In the genomic region with DNA sequence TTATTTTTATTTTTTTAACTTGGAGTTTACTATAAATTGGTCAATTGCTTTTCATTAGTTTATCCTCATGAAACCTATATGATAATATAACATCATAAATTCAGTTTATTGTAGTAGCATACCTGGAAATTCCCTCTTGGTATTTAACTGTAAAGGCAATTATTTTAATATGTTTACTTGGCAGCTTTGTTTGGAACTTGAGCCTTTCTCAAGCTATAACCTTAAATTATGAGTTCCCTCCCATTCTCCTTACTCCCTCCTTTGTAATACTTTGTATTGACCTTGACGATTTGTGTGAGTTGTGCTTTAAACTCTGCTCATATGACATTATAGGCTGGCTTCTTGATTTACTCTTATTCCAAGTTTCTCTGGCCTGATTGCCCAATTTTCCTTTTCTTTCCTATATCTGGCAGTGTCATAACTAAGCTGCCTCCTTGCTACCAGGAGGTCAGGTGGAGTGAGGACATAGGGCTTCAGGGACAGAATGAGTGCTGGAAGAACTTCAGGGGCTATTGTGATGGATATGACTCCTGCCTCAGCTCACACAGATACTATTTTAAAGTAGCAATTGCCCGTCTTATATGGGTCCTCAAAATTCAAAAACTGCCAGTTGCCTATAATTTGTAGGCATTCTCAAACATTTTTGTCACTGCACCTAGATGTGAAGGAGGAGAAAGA, we compare ENCODE assay signal across 16 cellular contexts.
DNase-seq lines count a peak whose midpoint lies in the region; FAIRE-seq and TF ChIP-seq lines count a peak whose summit lies in the region.
"Had no signal": no experiment of that assay in that cellular context is flagged by ENCODE, and none has a peak within 500 bp of the region (broad histone marks: within the 10 kb centered on the region; RNA-seq: fewer than 3 reads in every experiment).

No MANE protein-coding gene starts in this region.

- H2BK12ac ChIP-seq in H1 (ENCODE audit: low read depth, low read length), result no peak overlapping the region

- no peak overlapping the region for H2BK120ac ChIP-seq in H1 (replicated peaks; ENCODE audit: low read depth, low read length)

- H2BK5ac ChIP-seq in H1 (ENCODE audit: low read depth, low read length), result no peak overlapping the region

- H3K23ac ChIP-seq in H1 (ENCODE audit: insufficient read length), result no peak overlapping the region

- H3K36me3 ChIP-seq in H1 (ENCODE audit: control insufficient read depth in 2 of 4, insufficient read depth in 4 of 4, low read length in 3 of 4), result peaks cover 0 to 5% (median 0%) of the 10 kb centered on the region in 4 experiments; a peak in 1 of 8 replicates
- H3K36me3 ChIP-seq: HAP-1 had no signal

- H3K56ac ChIP-seq in H1 (replicated peaks; ENCODE audit: insufficient read length, low read depth, low read length), result no peak overlapping the region

- no peaks in the 10 kb centered on the region for H3K79me1 ChIP-seq in H1 (ENCODE audit: low read depth, low read length)

- no peak overlapping the region for H4K5ac ChIP-seq in H1 (ENCODE audit: insufficient read length, low read depth, low read length)

- no peak overlapping the region for H2BK20ac ChIP-seq in H1 (ENCODE audit: low read length)

- H4K91ac ChIP-seq in H1 (replicated peaks; ENCODE audit: insufficient read length, low read length), result no peak overlapping the region

- DNase-seq in HEK293T (ENCODE audit: extremely low spot score), result no peak
- no peak for DNase-seq in H1 (ENCODE audit: low read depth in 1 of 2, low spot score in 2 of 2)
- DNase-seq in iPS-NIHi11 (ENCODE audit: low spot score), result peak; percentile 14
- no peak for DNase-seq in cerebellar cortex (ENCODE audit: low spot score)
- DNase-seq in GM03348 (ENCODE audit: low spot score), result no peak
- DNase-seq in COR-L47 (lab: John Stamatoyannopoulos, UW), result no peak
- DNase-seq: AML-193; CD8-positive, alpha-beta memory T cell; DMS53; GF-D8; IMR-90; KBM-7 had no signal

- TF ChIP-seq EP300 in H1 (IDR thresholded peaks at IDR 0.05; ENCODE audit: borderline replicate concordance in 1 of 2, low read depth in 2 of 2, low read length in 2 of 2), result no peak

- no peak overlapping the region for H2AFZ ChIP-seq in H1 (ENCODE audit: low read length)

- no peaks in the 10 kb centered on the region for H4K20me1 ChIP-seq in H1 (replicated peaks in 1 of 2; ENCODE audit: control insufficient read depth in 1 of 2, insufficient read depth in 2 of 2, low read length in 2 of 2)
- H4K20me1 ChIP-seq: BLaER1 had no signal

- H3K14ac ChIP-seq in H1 (ENCODE audit: insufficient read length), result no peak overlapping the region

- H3K4me1 ChIP-seq in H1 (replicated peaks in 1 of 4; ENCODE audit: control insufficient read depth in 3 of 4, insufficient read depth in 4 of 4, low read length in 3 of 4), result peaks cover 0 to 7% (median 3%) of the 10 kb centered on the region in 4 experiments; a peak in 5 of 7 replicates

- H4K8ac ChIP-seq in H1 (ENCODE audit: extremely low read depth, insufficient read depth, low read length), result no peak overlapping the region

- H3K27ac ChIP-seq in H1 (ENCODE audit: low read depth, low read length), result no peak overlapping the region
- H3K27ac ChIP-seq: 22Rv1, BLaER1 had no signal

- no peak overlapping the region for H3K4me3 ChIP-seq in H1 (ENCODE audit: extremely low read depth in 1 of 4, insufficient read depth in 2 of 4, low read depth in 3 of 4, low read length in 4 of 4)
- H3K4me3 ChIP-seq: BLaER1, HAP-1 had no signal

- FAIRE-seq in A204.1 (lab: Jason Lieb, UNC) (peak; percentile 43), H1 (lab: Jason Lieb, UNC) (peak; percentile 36)

- H2AK5ac ChIP-seq in H1 (ENCODE audit: low read depth, low read length), result no peak overlapping the region

- H3K4ac ChIP-seq in H1 (replicated peaks; ENCODE audit: insufficient read length, low read depth, low read length), result no peak overlapping the region

- CTCF ChIA-PET in HEK293T (lab: Yijun Ruan, JAX) (no interaction called here), H1 (lab: Charles Lee; ENCODE audit: partially characterized antibody) (interaction anchor here (0.6 kb wide), 1 partner anchor 680 kb away, joined by 5 read pairs; no protein-coding TSS in a partner anchor)

- whole genome bisulfite sequencing in H1 (ENCODE audit: extremely low coverage in 1 of 2, insufficient coverage in 1 of 2, insufficient read length in 1 of 2, insufficient replicate concordance in 2 of 2, low coverage in 1 of 2, low lambda C conversion rate in 2 of 2, missing lambda C conversion rate in 1 of 2), 2 experiments, result 67% methylated on average over 2 of the region's 2 CpGs; no CpG with 5 or more reads in 1 of the 2 experiments

- TF ChIP-seq POLR2A in H1 (IDR thresholded peaks at IDR 0.05; ENCODE audit: control extremely low read depth in 1 of 2, low read depth in 2 of 2, low read length in 2 of 2), result no peak

- POLR2A ChIA-PET in HEK293T (lab: Yijun Ruan, JAX), result no interaction called here
- POLR2A ChIA-PET in H1 (lab: Charles Lee; ENCODE audit: partially characterized antibody), result no interaction called here

- no peak overlapping the region for H3K18ac ChIP-seq in H1 (ENCODE audit: extremely low read depth, low read length)

- H3K27me3 ChIP-seq in H1 (replicated peaks in 1 of 4; ENCODE audit: control insufficient read depth in 3 of 4, extremely low read depth in 1 of 4, insufficient read depth in 3 of 4, low read length in 3 of 4), result no peaks in the 10 kb centered on the region
- H3K27me3 ChIP-seq: BLaER1 had no signal

- no peak overlapping the region for H3K4me2 ChIP-seq in H1 (ENCODE audit: insufficient read depth in 1 of 2, low read depth in 2 of 2, low read length in 2 of 2)
- H3K4me2 ChIP-seq: BLaER1 had no signal

- H3K9me3 ChIP-seq in H1 (ENCODE audit: insufficient read depth in 2 of 2, low read depth in 1 of 2, low read length in 1 of 2), result no peaks in the 10 kb centered on the region
- H3K9me3 ChIP-seq: HAP-1 had no signal

- TF ChIP-seq RAD21 in H1 (IDR thresholded peaks at IDR 0.05 in 1 of 2, conservative IDR thresholded peaks at IDR 0.05 in 1 of 2; ENCODE audit: low read depth in 2 of 2, low read length in 2 of 2), result no peak

- H2BK15ac ChIP-seq in H1 (ENCODE audit: low read length), result no peak overlapping the region

- H3K23me2 ChIP-seq in H1 (ENCODE audit: low read depth, low read length), result no peaks in the 10 kb centered on the region

- no peak for TF ChIP-seq CTCF in H1 (IDR thresholded peaks at IDR 0.05; ENCODE audit: control extremely low read depth in 1 of 3, insufficient read depth in 1 of 3, low read depth in 1 of 3, low read length in 3 of 3)

- no peak overlapping the region for H3K9ac ChIP-seq in H1 (replicated peaks in 1 of 4; ENCODE audit: extremely low read depth in 1 of 4, low read depth in 3 of 4, low read length in 3 of 4)
- H3K9ac ChIP-seq: BLaER1 had no signal

- H3K79me2 ChIP-seq in H1 (ENCODE audit: control insufficient read depth in 1 of 2, insufficient read depth in 2 of 2, low read length in 2 of 2), result no peaks in the 10 kb centered on the region; a peak in 1 of 4 replicates

TF ChIP-seq in HEK293T, 16 proteins besides CTCF, POLR2A, EP300 and RAD21:
- TF ChIP-seq TARDBP (IDR thresholded peaks at IDR 0.05) (no peak), L3MBTL2 (conservative IDR thresholded peaks at IDR 0.05) (no peak), NFRKB (IDR thresholded peaks at IDR 0.05) (no peak), CTBP1 (IDR thresholded peaks at IDR 0.05; ENCODE audit: borderline replicate concordance) (peak; percentile 53), LEF1 (IDR thresholded peaks at IDR 0.05; ENCODE audit: borderline replicate concordance) (no peak), HDGF (IDR thresholded peaks at IDR 0.05; ENCODE audit: borderline replicate concordance) (no peak), ELF4 (IDR thresholded peaks at IDR 0.05) (no peak), FOXK2 (IDR thresholded peaks at IDR 0.05) (no peak), ARNT (IDR thresholded peaks at IDR 0.05) (no peak), SUZ12 (IDR thresholded peaks at IDR 0.05) (no peak), ZNF384 (IDR thresholded peaks at IDR 0.05) (peak; percentile 36; the same call in 1 of the 2 replicates), FOXA1 (IDR thresholded peaks at IDR 0.05) (no peak; the same call in 1 of the 2 replicates), BHLHE40 (IDR thresholded peaks at IDR 0.05; ENCODE audit: borderline replicate concordance) (no peak)
- TF ChIP-seq, protein P1, sequence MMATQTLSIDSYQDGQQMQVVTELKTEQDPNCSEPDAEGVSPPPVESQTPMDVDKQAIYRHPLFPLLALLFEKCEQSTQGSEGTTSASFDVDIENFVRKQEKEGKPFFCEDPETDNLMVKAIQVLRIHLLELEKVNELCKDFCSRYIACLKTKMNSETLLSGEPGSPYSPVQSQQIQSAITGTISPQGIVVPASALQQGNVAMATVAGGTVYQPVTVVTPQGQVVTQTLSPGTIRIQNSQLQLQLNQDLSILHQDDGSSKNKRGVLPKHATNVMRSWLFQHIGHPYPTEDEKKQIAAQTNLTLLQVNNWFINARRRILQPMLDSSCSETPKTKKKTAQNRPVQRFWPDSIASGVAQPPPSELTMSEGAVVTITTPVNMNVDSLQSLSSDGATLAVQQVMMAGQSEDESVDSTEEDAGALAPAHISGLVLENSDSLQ (IDR thresholded peaks at IDR 0.05), result peak; percentile 75

TF ChIP-seq in H1, 55 proteins besides CTCF, POLR2A, EP300 and RAD21 (continues in another document):
- TF ChIP-seq SAP30 (IDR thresholded peaks at IDR 0.05; ENCODE audit: insufficient read depth, insufficient replicate concordance, low read length) (no peak), SP4 (IDR thresholded peaks at IDR 0.05; ENCODE audit: low read length) (no peak), CTBP2 (IDR thresholded peaks at IDR 0.05; ENCODE audit: borderline replicate concordance, insufficient read depth, insufficient read length, low read length) (no peak), EGR1 (IDR thresholded peaks at IDR 0.05; ENCODE audit: borderline replicate concordance, low read depth, low read length) (no peak), SP2 (IDR thresholded peaks at IDR 0.05; ENCODE audit: low read length) (no peak), CHD1 (IDR thresholded peaks at IDR 0.05; ENCODE audit: low read depth, low read length) (no peak), ATF3 (IDR thresholded peaks at IDR 0.05; ENCODE audit: insufficient read depth, low read depth, low read length) (no peak), BRCA1 (IDR thresholded peaks at IDR 0.05; ENCODE audit: low read depth, low read length) (no peak), JUND (IDR thresholded peaks at IDR 0.05; ENCODE audit: low read length) (no peak), GABPA (IDR thresholded peaks at IDR 0.05; ENCODE audit: borderline replicate concordance, insufficient read depth, low read length) (no peak), RBBP5 (IDR thresholded peaks at IDR 0.05; ENCODE audit: borderline replicate concordance, low read depth, low read length) (no peak), RNF2 (IDR thresholded peaks at IDR 0.05; ENCODE audit: borderline replicate concordance, low read depth, low read length, missing control alignments, poor library complexity, severe bottlenecking) (no peak)
